In the genomic region with DNA sequence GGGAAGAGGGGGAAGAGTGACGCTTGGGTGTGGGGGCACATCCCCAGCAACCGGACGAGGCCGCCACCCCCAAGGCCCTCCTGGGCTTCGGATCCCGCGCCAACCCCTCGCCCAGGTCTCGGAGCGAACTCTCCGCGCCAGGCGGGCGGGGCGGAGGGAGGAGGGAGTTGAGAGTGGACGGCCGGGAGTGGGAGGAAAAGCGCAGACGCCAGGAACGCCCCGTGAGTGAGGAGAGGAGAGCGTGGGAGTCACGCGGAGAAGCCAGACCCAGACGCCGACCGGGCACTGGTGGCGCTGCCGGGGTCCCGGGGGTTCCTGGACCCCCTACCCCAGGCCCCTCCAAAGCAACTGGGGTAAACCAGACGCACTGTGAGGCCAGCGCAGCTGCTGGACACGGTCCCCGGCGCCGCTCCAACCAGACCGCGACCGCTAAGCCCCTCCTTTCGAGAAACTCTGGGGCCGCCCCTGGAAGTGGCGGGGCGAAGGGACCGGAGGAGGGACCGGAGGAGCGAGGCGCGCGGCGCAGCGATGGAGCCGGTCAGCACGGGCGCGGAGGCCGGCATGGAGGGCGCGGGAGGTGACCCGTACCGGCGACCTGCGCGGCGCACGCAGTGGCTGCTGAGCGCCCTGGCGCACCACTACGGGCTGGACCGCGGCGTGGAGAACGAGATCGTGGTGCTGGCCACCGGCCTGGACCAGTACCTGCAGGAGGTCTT, we compare ENCODE assay signal across 9 cellular contexts. TPM values are rescaled to one million over a fixed set of nuclear protein-coding genes. Genes with fewer than 3 reads are reported as not detected.
DNase-seq lines count a peak whose midpoint lies in the region; ATAC-seq and TF ChIP-seq lines count a peak whose summit lies in the region.
"Had no signal": no experiment of that assay in that cellular context is flagged by ENCODE, and none has a peak within 500 bp of the region (broad histone marks: within the 10 kb centered on the region; RNA-seq: fewer than 3 reads in every experiment).

A gene with protein sequence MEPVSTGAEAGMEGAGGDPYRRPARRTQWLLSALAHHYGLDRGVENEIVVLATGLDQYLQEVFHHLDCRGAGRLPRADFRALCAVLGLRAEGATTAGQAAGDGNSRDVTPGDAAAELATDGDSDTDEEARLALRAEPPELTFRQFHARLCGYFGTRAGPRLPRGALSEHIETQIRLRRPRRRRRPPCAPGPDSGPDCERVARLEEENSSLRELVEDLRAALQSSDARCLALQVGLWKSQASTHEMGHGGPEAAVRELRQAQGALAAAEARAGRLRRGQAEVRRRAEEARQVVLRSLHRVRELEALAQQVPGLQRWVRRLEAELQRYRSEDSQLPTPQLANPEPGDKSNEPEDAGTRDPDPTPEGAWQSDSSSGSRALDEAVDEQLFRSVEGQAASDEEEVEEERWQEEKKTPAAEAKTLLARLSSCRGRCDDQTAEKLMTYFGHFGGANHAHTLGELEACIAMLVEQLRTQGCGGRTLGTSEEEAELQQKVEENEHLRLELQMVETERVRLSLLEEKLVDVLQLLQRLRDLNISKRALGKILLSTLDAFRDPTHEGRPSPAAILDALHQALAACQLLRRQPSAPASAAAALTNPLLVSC (plus strand): TSS at position 204 of the 716 bp plus-strand sequence. CDS start 325 bp downstream, at position 529.

- H4K20me1 ChIP-seq in GM23248 (ENCODE audit: insufficient read depth) = no peaks in the 10 kb centered on the region

- H3K4me2 ChIP-seq in GM23248 (ENCODE audit: unreplicated experiment) (peak within 1 kb of the TSS; percentile 30), trophoblast cell (ENCODE audit: low read length) (peak within 1 kb of the TSS; percentile 67)

- 1% methylated on average over 59 to 69 of the region's 74 CpGs for WGBS in GM23248 (ENCODE audit: low coverage in 1 of 2, low lambda C conversion rate in 2 of 2, missing lambda C conversion rate in 2 of 2), 2 experiments
- WGBS in trophoblast cell (ENCODE audit: extremely low coverage, insufficient coverage, insufficient read length) = no CpG with 5 or more reads among the region's 74 CpGs

- no peaks in the 10 kb centered on the region for H3K36me3 ChIP-seq in GM23248 (ENCODE audit: low read depth)
- H3K36me3 ChIP-seq in trophoblast cell (ENCODE audit: control insufficient read depth in 1 of 2, insufficient read depth in 2 of 2, low read length in 2 of 2) = no peaks in the 10 kb centered on the region

- H3F3A ChIP-seq in GM23248 (ENCODE audit: insufficient read depth) = peaks cover 3% of the 10 kb centered on the region; the same call in 1 of the 2 replicates

- H3K9me3 ChIP-seq in GM23248 (ENCODE audit: low read depth) (no peaks in the 10 kb centered on the region), trophoblast cell (ENCODE audit: insufficient read depth, low read depth, low read length) (peaks cover 16% of the 10 kb centered on the region)

- in situ Hi-C loops in GM23248 (cut with MboI) = no loop called here

- H3K23ac ChIP-seq in trophoblast cell (ENCODE audit: low read length) = no peak within 1 kb of the TSS

- no peak within 1 kb of the TSS for H3K18ac ChIP-seq in trophoblast cell (ENCODE audit: low read length)

- no peak within 1 kb of the TSS for H3K27ac ChIP-seq in GM23248
- H3K27ac ChIP-seq in trophoblast cell (ENCODE audit: low read depth, low read length) = no peak within 1 kb of the TSS
- H3K27ac ChIP-seq: KMS-11 had no signal

- H2BK12ac ChIP-seq in trophoblast cell (ENCODE audit: low read length) = no peak within 1 kb of the TSS

- no peak within 1 kb of the TSS for H2BK5ac ChIP-seq in trophoblast cell (ENCODE audit: low read depth, low read length, poor library complexity)

- ATAC-seq in Right ventricle myocardium superior (ENCODE audit: poor library complexity) (peak; percentile 83), GM21529 (IDR thresholded peaks at IDR 0.05; ENCODE audit: unreplicated experiment) (no peak)

- no peak within 1 kb of the TSS for H2BK120ac ChIP-seq in trophoblast cell (ENCODE audit: insufficient read depth, low read length, poor library complexity)

- peak within 1 kb of the TSS; percentile 54 for H3K4me3 ChIP-seq in GM23248
- H3K4me3 ChIP-seq in WI38 (ENCODE audit: low read depth, low read length) = peak within 1 kb of the TSS; percentile 14; the same call in 1 of the 2 replicates
- H3K4me3 ChIP-seq in trophoblast cell (ENCODE audit: low read depth, low read length) = peak within 1 kb of the TSS; percentile 49

- no peak within 1 kb of the TSS for H3K4ac ChIP-seq in trophoblast cell (ENCODE audit: low read depth, low read length)

- intact Hi-C loops in Right ventricle myocardium superior (cut with DNase I) = no loop called here

- no peak within 1 kb of the TSS for H4K91ac ChIP-seq in trophoblast cell (ENCODE audit: low read depth, low read length)

- no peak within 1 kb of the TSS for H3K14ac ChIP-seq in trophoblast cell (ENCODE audit: low read length)

- H3K9ac ChIP-seq in GM23248 = no peak within 1 kb of the TSS
- H3K9ac ChIP-seq in trophoblast cell (ENCODE audit: low read length) = no peak within 1 kb of the TSS
- H3K9ac ChIP-seq: KMS-11 had no signal

- H3K4me1 ChIP-seq in GM23248 (ENCODE audit: insufficient read depth) = no peaks in the 10 kb centered on the region
- H3K4me1 ChIP-seq in trophoblast cell (ENCODE audit: control insufficient read depth in 1 of 2, insufficient read depth in 2 of 2, low read length in 2 of 2) = peaks cover 0 to 14% of the 10 kb centered on the region in 2 experiments

- TF ChIP-seq CTCF in WI38 (IDR thresholded peaks at IDR 0.05; ENCODE audit: low read depth, low read length) (no peak), GM10266 (IDR thresholded peaks at IDR 0.05; ENCODE audit: control insufficient read depth, insufficient read depth, low read depth, missing control alignments) (no peak)

- DNase-seq in GM23248 (peak; percentile 53), Right ventricle myocardium superior (peak; percentile 90), trophoblast cell (no peak), ureter (ENCODE audit: low spot score) (no peak), activated gamma-delta T cell (lab: John Stamatoyannopoulos, UW) (no peak), GM10266 (ENCODE audit: extremely low spot score) (no peak)

- H2AFZ ChIP-seq in GM23248 (0 out of 2 replicates have a peak within 1 kb of the TSS, but pooled peaks have one; percentile 41), trophoblast cell (ENCODE audit: insufficient read depth, low read length, poor library complexity) (peak within 1 kb of the TSS; percentile 54)

- H3K9me2 ChIP-seq in GM23248 (ENCODE audit: insufficient read depth) = no peaks in the 10 kb centered on the region

- H3K79me1 ChIP-seq in trophoblast cell (ENCODE audit: low read length) = no peaks in the 10 kb centered on the region

- H2AK5ac ChIP-seq in trophoblast cell (ENCODE audit: low read length) = no peak within 1 kb of the TSS

- no peak within 1 kb of the TSS for H4K8ac ChIP-seq in trophoblast cell (ENCODE audit: low read depth, low read length)

- H3K79me2 ChIP-seq in GM23248 (ENCODE audit: insufficient read depth) (no peaks in the 10 kb centered on the region), trophoblast cell (ENCODE audit: control insufficient read depth, insufficient read depth, low read length, poor library complexity) (no peaks in the 10 kb centered on the region)

- no peak within 1 kb of the TSS for H4K12ac ChIP-seq in trophoblast cell (ENCODE audit: low read depth, low read length)

- H3K27me3 ChIP-seq in GM23248 (replicated peaks; ENCODE audit: insufficient read depth) (peaks cover 74% of the 10 kb centered on the region), trophoblast cell (ENCODE audit: insufficient read depth, low read length) (peaks cover 43% of the 10 kb centered on the region)

RNA-seq across cellular contexts. Expression of the gene that starts here (rescaled TPM):
- total RNA-seq in GM23248 (2014; rRNA removed; shearing (Covaris generic)) = not detected in 2 replicates
- not detected in 2 replicates for polyA plus RNA-seq in GM23248 (2016; fragmentation: Nextera tagmentation; extraction: Ambion mirVana)
- total RNA-seq in Right ventricle myocardium superior (2.4 TPM), ureter (2.1 TPM)
- polyA plus RNA-seq in trophoblast cell (2013) = not detected in 2 replicates

Comparison
In these comparisons a context has a peak if more than half of its experiments do, and no peak if none do; other contexts are left out.
1. Peak in DNase-seq, H3K4me3 ChIP-seq and H3K4me2 ChIP-seq in GM23248; RNA of the gene not detected or under 1 TPM.